ENCODE assay signal across 10 cellular contexts in the genomic region with DNA sequence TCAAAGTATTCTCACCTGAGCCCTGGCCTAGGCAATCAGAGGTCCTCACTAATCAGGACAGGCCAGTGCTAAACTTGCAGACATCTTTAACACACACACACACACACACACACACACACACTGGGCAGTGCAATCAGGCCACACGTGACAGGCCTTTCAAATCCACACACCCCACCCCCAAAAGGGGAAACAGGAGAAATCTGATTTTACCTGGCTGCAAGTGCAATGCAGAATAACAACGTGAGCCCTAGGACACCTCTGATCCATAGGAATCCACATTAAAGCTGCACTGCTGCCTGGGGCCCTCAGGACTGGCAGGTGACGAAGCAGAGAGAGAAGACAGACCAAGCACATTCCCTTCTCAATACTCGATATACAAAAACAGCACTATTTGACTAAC.
DNase-seq lines count a peak whose midpoint lies in the region; ATAC-seq and TF ChIP-seq lines count a peak whose summit lies in the region.
"Had no signal": no experiment of that assay in that cellular context is flagged by ENCODE, and none has a peak within 500 bp of the region (broad histone marks: within the 10 kb centered on the region; RNA-seq: fewer than 3 reads in every experiment).

No MANE protein-coding gene starts in this region.

- H3K36me3 Mint-ChIP-seq in activated naive CD8-positive, alpha-beta T cell treated with anti-CD3 and anti-CD28 coated beads, Interleukin-2, amount 50 U/mL, for 24 hours (ENCODE audit: low read depth): peaks cover 52% of the 10 kb centered on the region

- H3K27me3 ChIP-seq in right atrium auricular region (no peaks in the 10 kb centered on the region), lower lobe of right lung (ENCODE audit: low read depth) (no peaks in the 10 kb centered on the region), upper lobe of right lung (no peaks in the 10 kb centered on the region), vagina (no peaks in the 10 kb centered on the region), testis (no peaks in the 10 kb centered on the region)
- H3K27me3 ChIP-seq: breast epithelium had no signal

- H3K4me3 Mint-ChIP-seq in activated naive CD8-positive, alpha-beta T cell treated with anti-CD3 and anti-CD28 coated beads, Interleukin-2, amount 50 U/mL, for 24 hours: no peak overlapping the region

- no peak for TF ChIP-seq CTCF in right atrium auricular region (IDR thresholded peaks at IDR 0.05)
- TF ChIP-seq CTCF in lower lobe of right lung (IDR thresholded peaks at IDR 0.05): no peak
- TF ChIP-seq CTCF in upper lobe of right lung (IDR thresholded peaks at IDR 0.05): no peak
- no peak for TF ChIP-seq CTCF in vagina (IDR thresholded peaks at IDR 0.05)
- TF ChIP-seq CTCF in testis (IDR thresholded peaks at IDR 0.05): no peak

- H3K27ac Mint-ChIP-seq in activated naive CD8-positive, alpha-beta T cell treated with anti-CD3 and anti-CD28 coated beads, Interleukin-2, amount 50 U/mL, for 24 hours: peak overlapping the region; percentile 76

- 79 to 87% methylated on average over 3 to 4 of the region's 4 CpGs for WGBS in testis, 2 donors

- no peaks in the 10 kb centered on the region for H3K36me3 ChIP-seq in right atrium auricular region
- H3K36me3 ChIP-seq in lower lobe of right lung: no peaks in the 10 kb centered on the region
- no peaks in the 10 kb centered on the region for H3K36me3 ChIP-seq in upper lobe of right lung
- no peaks in the 10 kb centered on the region for H3K36me3 ChIP-seq in vagina
- H3K36me3 ChIP-seq in testis (ENCODE audit: low read depth, missing control alignments): no peaks in the 10 kb centered on the region
- H3K36me3 ChIP-seq: breast epithelium had no signal

- peak overlapping the region in 1 of 2 donors; percentile 3 for H3K27ac ChIP-seq in right atrium auricular region
- H3K27ac ChIP-seq in lower lobe of right lung: peak overlapping the region; percentile 61
- peak overlapping the region; percentile 24 for H3K27ac ChIP-seq in upper lobe of right lung
- H3K27ac ChIP-seq in vagina: no peak overlapping the region
- no peak overlapping the region for H3K27ac ChIP-seq in testis

- ATAC-seq in Right ventricle myocardium inferior: no peak
- no peak for ATAC-seq in activated naive CD8-positive, alpha-beta T cell treated with anti-CD3 and anti-CD28 coated beads, Interleukin-2, amount 50 U/mL, for 24 hours
- ATAC-seq in lower lobe of right lung: peak; percentile 15 to 31
- ATAC-seq in upper lobe of right lung: peak; percentile 34

- H3K9me3 Mint-ChIP-seq in activated naive CD8-positive, alpha-beta T cell treated with anti-CD3 and anti-CD28 coated beads, Interleukin-2, amount 50 U/mL, for 24 hours: no peaks in the 10 kb centered on the region

- H3K4me3 ChIP-seq in right atrium auricular region (no peak overlapping the region), lower lobe of right lung (no peak overlapping the region), upper lobe of right lung (no peak overlapping the region), vagina (no peak overlapping the region), testis (no peak overlapping the region)
- H3K4me3 ChIP-seq: breast epithelium had no signal

- H3K4me1 Mint-ChIP-seq in activated naive CD8-positive, alpha-beta T cell treated with anti-CD3 and anti-CD28 coated beads, Interleukin-2, amount 50 U/mL, for 24 hours: peaks cover 98% of the 10 kb centered on the region

- H3K9me3 ChIP-seq in right atrium auricular region: no peaks in the 10 kb centered on the region
- H3K9me3 ChIP-seq in lower lobe of right lung: no peaks in the 10 kb centered on the region
- H3K9me3 ChIP-seq in upper lobe of right lung: no peaks in the 10 kb centered on the region
- no peaks in the 10 kb centered on the region for H3K9me3 ChIP-seq in vagina
- H3K9me3 ChIP-seq in testis: no peaks in the 10 kb centered on the region
- H3K9me3 ChIP-seq: breast epithelium had no signal

- no peaks in the 10 kb centered on the region for H3K27me3 Mint-ChIP-seq in activated naive CD8-positive, alpha-beta T cell treated with anti-CD3 and anti-CD28 coated beads, Interleukin-2, amount 50 U/mL, for 24 hours

- TF ChIP-seq POLR2A in vagina (IDR thresholded peaks at IDR 0.05) (no peak), testis (IDR thresholded peaks at IDR 0.05) (no peak)

- intact Hi-C loops in Right ventricle myocardium inferior (cut with DNase I) (no loop called here), lower lobe of right lung (cut with DNase I) (no loop called here), upper lobe of right lung (cut with DNase I) (no loop called here), vagina (cut with DNase I) (no loop called here), testis (cut with DNase I; ENCODE audit: low total_unique reads) (no loop called here)

- H3K4me1 ChIP-seq in right atrium auricular region (peaks cover 0 to 9% of the 10 kb centered on the region in 2 donors), lower lobe of right lung (peaks cover 79% of the 10 kb centered on the region), upper lobe of right lung (peaks cover 37% of the 10 kb centered on the region), vagina (peaks cover 37% of the 10 kb centered on the region), testis (no peaks in the 10 kb centered on the region)

- DNase-seq in right atrium auricular region (ENCODE audit: low spot score) (peak; percentile 51), Right ventricle myocardium inferior (ENCODE audit: missing footprints) (no peak), lower lobe of right lung (no peak), upper lobe of right lung (no peak), vagina (ENCODE audit: extremely low spot score in 2 of 2) (no peak), testis (no peak), MV-4-11 (lab: John Stamatoyannopoulos, UW) (no peak)
- no peak for DNase-seq in activated naive CD8-positive, alpha-beta T cell treated with anti-CD3 and anti-CD28 coated beads, Interleukin-2, amount 50 U/mL, for 24 hours
- DNase-seq: NCI-H748 treated with DMSO at 0.1 percent for 48 hours had no signal

Comparison
In these comparisons a context has a peak if more than half of its experiments do, and no peak if none do; other contexts are left out.
1. H3K27ac ChIP-seq: peak in lower lobe of right lung (single experiment) and upper lobe of right lung (single experiment); none in vagina (single experiment) and testis (0 of 2).
2. ATAC-seq: peak in lower lobe of right lung (2 of 2) and upper lobe of right lung (single experiment); none in Right ventricle myocardium inferior (single experiment) and activated naive CD8-positive, alpha-beta T cell treated with anti-CD3 and anti-CD28 coated beads, Interleukin-2, amount 50 U/mL, for 24 hours (single experiment).